In the genomic region with DNA sequence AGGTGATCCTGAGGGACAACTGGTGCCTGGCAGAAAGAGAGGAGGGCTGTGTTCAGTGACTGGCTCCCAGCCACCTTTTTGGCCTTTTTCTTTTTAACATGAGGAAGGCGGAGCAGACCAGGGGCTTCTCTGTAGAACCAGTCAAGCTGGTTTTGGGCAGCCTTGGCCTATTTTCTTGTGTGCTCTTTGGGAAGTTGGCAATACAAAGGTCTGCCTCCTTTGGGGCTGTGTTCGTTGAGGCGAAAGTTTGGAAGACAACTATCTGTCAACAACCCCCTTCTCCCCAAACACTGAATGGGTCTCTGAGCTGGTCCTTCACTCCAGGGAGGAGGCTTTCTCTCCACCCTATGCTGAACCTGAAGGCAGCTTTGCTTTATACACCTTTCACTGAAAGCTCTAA, we compare ENCODE assay signal across 12 cellular contexts. TPM values are rescaled to one million over a fixed set of nuclear protein-coding genes. Genes with fewer than 3 reads are reported as not detected.
DNase-seq lines count a peak whose midpoint lies in the region; ATAC-seq, FAIRE-seq and TF ChIP-seq lines count a peak whose summit lies in the region.
"Had no signal": no experiment of that assay in that cellular context is flagged by ENCODE, and none has a peak within 500 bp of the region (broad histone marks: within the 10 kb centered on the region; RNA-seq: fewer than 3 reads in every experiment).

No MANE protein-coding gene starts in this region.

- H3K4me2 ChIP-seq in BLaER1 treated with 17β-estradiol and CSF1 and Interleukin-3, amounts not matched to agents 10 nM and 100 nM = peak overlapping the region in 8 of 11 experiments; percentile 1 to 35 (median 13); a peak in 9 of 22 replicates
- H3K4me2 ChIP-seq in H1 (ENCODE audit: insufficient read depth in 1 of 2, low read depth in 2 of 2, low read length in 2 of 2) = peak overlapping the region; percentile 58 to 78

- H3K4me1 ChIP-seq in BLaER1 treated with 17β-estradiol and CSF1 and Interleukin-3, amounts not matched to agents 10 nM and 100 nM = peaks cover 61 to 95% (median 68%) of the 10 kb centered on the region in 10 experiments
- H3K4me1 ChIP-seq in HUES48 (ENCODE audit: control insufficient read depth, insufficient read depth, low read length) = peaks cover 45% of the 10 kb centered on the region
- peaks cover 15 to 39% (median 25%) of the 10 kb centered on the region in 4 experiments for H3K4me1 ChIP-seq in H1 (replicated peaks in 1 of 4; ENCODE audit: control insufficient read depth in 3 of 4, insufficient read depth in 4 of 4, low read length in 3 of 4)

- no peaks in the 10 kb centered on the region for H3K27me3 Mint-ChIP-seq in natural killer cell treated with Interleukin-12 subunit alpha and Interleukin-12 subunit beta and Interleukin-15 and Interleukin-18, amount 100 ng/mL, for 72 hours
- H3K27me3 Mint-ChIP-seq: activated CD4-positive, alpha-beta T cell treated with anti-CD3 and anti-CD28 coated beads, Interleukin-2, amount 10 ng/mL, durations not matched to agents 24 days and 14 days had no signal

- peak overlapping the region; percentile 86 for H3K18ac ChIP-seq in H1 (ENCODE audit: extremely low read depth, low read length)

- no peak overlapping the region for H2AFZ ChIP-seq in H1 (ENCODE audit: low read length)

- no peaks in the 10 kb centered on the region for H3K23me2 ChIP-seq in H1 (ENCODE audit: low read depth, low read length)

- POLR2A ChIA-PET in H1 (lab: Charles Lee; ENCODE audit: partially characterized antibody) = interaction anchor here (0.7 to 6.2 kb wide), 10 partner anchors 8 to 105 kb away, joined by 3 to 30 read pairs (median 4); partner anchors contain the start of genes MARK2 and RCOR2

- no peak overlapping the region for H3K56ac ChIP-seq in H1 (replicated peaks; ENCODE audit: insufficient read length, low read depth, low read length)

- TF ChIP-seq EP300 in H1 (IDR thresholded peaks at IDR 0.05; ENCODE audit: borderline replicate concordance in 1 of 2, low read depth in 2 of 2, low read length in 2 of 2) = no peak

- CTCF ChIA-PET in H1 (lab: Charles Lee; ENCODE audit: partially characterized antibody) = interaction anchor here (0.6 to 3.9 kb wide), 8 partner anchors 9 to 98 kb away, joined by 3 to 31 read pairs (median 4); partner anchors contain the start of gene MARK2

- H3K79me2 ChIP-seq in H1 (ENCODE audit: control insufficient read depth in 1 of 2, insufficient read depth in 2 of 2, low read length in 2 of 2) = peaks cover 27 to 92% of the 10 kb centered on the region in 2 experiments

- peaks cover 19 to 76% (median 62%) of the 10 kb centered on the region in 11 experiments for H3K36me3 ChIP-seq in BLaER1 treated with 17β-estradiol and CSF1 and Interleukin-3, amounts not matched to agents 10 nM and 100 nM
- peaks cover 13% of the 10 kb centered on the region; the same call in 1 of the 2 replicates for H3K36me3 ChIP-seq in HUES48 (ENCODE audit: control insufficient read depth, insufficient read depth, low read length)
- peaks cover 0 to 2% (median 1%) of the 10 kb centered on the region in 4 experiments; a peak in 2 of 8 replicates for H3K36me3 ChIP-seq in H1 (ENCODE audit: control insufficient read depth in 2 of 4, insufficient read depth in 4 of 4, low read length in 3 of 4)

- TF ChIP-seq POLR2A in H1 (IDR thresholded peaks at IDR 0.05; ENCODE audit: control extremely low read depth in 1 of 2, low read depth in 2 of 2, low read length in 2 of 2) = no peak

- no peak for ATAC-seq in natural killer cell treated with Interleukin-12 subunit alpha and Interleukin-12 subunit beta and Interleukin-15 and Interleukin-18, amount 100 ng/mL, for 72 hours
- ATAC-seq in GM18873 (IDR thresholded peaks at IDR 0.05; ENCODE audit: low FRiP score, unreplicated experiment) (no peak), HG03039 (IDR thresholded peaks at IDR 0.05; ENCODE audit: unreplicated experiment) (no peak)

- TF ChIP-seq RAD21 in H1 (IDR thresholded peaks at IDR 0.05 in 1 of 2, conservative IDR thresholded peaks at IDR 0.05 in 1 of 2; ENCODE audit: low read depth in 2 of 2, low read length in 2 of 2) = peak in 1 of 2 experiments; percentile 12; a peak in 1 of 4 replicates

- H4K5ac ChIP-seq in H1 (ENCODE audit: insufficient read length, low read depth, low read length) = peak overlapping the region; percentile 12

- no peak overlapping the region for H3K4ac ChIP-seq in H1 (replicated peaks; ENCODE audit: insufficient read length, low read depth, low read length)

- H3K36me3 Mint-ChIP-seq in natural killer cell treated with Interleukin-12 subunit alpha and Interleukin-12 subunit beta and Interleukin-15 and Interleukin-18, amount 100 ng/mL, for 72 hours = peaks cover 18% of the 10 kb centered on the region

- no peaks in the 10 kb centered on the region for H3K9me3 Mint-ChIP-seq in natural killer cell treated with Interleukin-12 subunit alpha and Interleukin-12 subunit beta and Interleukin-15 and Interleukin-18, amount 100 ng/mL, for 72 hours
- H3K9me3 Mint-ChIP-seq: activated CD4-positive, alpha-beta T cell treated with anti-CD3 and anti-CD28 coated beads, Interleukin-2, amount 10 ng/mL, durations not matched to agents 24 days and 14 days had no signal

- no peak overlapping the region for H3K14ac ChIP-seq in H1 (ENCODE audit: insufficient read length)

- H3K4me3 ChIP-seq in BLaER1 treated with 17β-estradiol and CSF1 and Interleukin-3, amounts not matched to agents 10 nM and 100 nM = no peak overlapping the region
- H3K4me3 ChIP-seq in HUES48 (ENCODE audit: low read depth, low read length) = peak overlapping the region; percentile 33; the same call in 1 of the 2 replicates
- H3K4me3 ChIP-seq in H1 (ENCODE audit: extremely low read depth in 1 of 4, insufficient read depth in 2 of 4, low read depth in 3 of 4, low read length in 4 of 4) = peak overlapping the region in 3 of 4 experiments; percentile 3 to 44 (median 17); a peak in 4 of 8 replicates

- no peak for DNase-seq in H1 (ENCODE audit: low read depth in 1 of 2, low spot score in 2 of 2)
- no peak for DNase-seq in natural killer cell treated with Interleukin-12 subunit alpha and Interleukin-12 subunit beta and Interleukin-15 and Interleukin-18, amount 100 ng/mL, for 72 hours (ENCODE audit: low spot score)
- DNase-seq in OCI-M2 (lab: John Stamatoyannopoulos, UW; ENCODE audit: unreplicated experiment) = no peak
- DNase-seq in NCI-H1048 (lab: John Stamatoyannopoulos, UW) = no peak
- DNase-seq: activated CD4-positive, alpha-beta T cell treated with anti-CD3 and anti-CD28 coated beads, Interleukin-2, amount 10 ng/mL, durations not matched to agents 24 days and 14 days; COR-L47; NCI-H187 had no signal

- no peak for TF ChIP-seq CTCF in H1 (IDR thresholded peaks at IDR 0.05; ENCODE audit: control extremely low read depth in 1 of 3, insufficient read depth in 1 of 3, low read depth in 1 of 3, low read length in 3 of 3)

- peaks cover 33% of the 10 kb centered on the region for H3K79me1 ChIP-seq in H1 (ENCODE audit: low read depth, low read length)

- peak overlapping the region; percentile 33 to 83 for H3K27ac Mint-ChIP-seq in natural killer cell treated with Interleukin-12 subunit alpha and Interleukin-12 subunit beta and Interleukin-15 and Interleukin-18, amount 100 ng/mL, for 72 hours
- H3K27ac Mint-ChIP-seq: activated CD4-positive, alpha-beta T cell treated with anti-CD3 and anti-CD28 coated beads, Interleukin-2, amount 10 ng/mL, durations not matched to agents 24 days and 14 days had no signal

- peak overlapping the region; percentile 96 for H2BK5ac ChIP-seq in H1 (ENCODE audit: low read depth, low read length)

- no peaks in the 10 kb centered on the region for H3K27me3 ChIP-seq in BLaER1 treated with 17β-estradiol and CSF1 and Interleukin-3, amounts not matched to agents 10 nM and 100 nM
- H3K27me3 ChIP-seq in HUES48 (ENCODE audit: control insufficient read depth, insufficient read depth, low read length) (no peaks in the 10 kb centered on the region), H1 (replicated peaks in 1 of 4; ENCODE audit: control insufficient read depth in 3 of 4, extremely low read depth in 1 of 4, insufficient read depth in 3 of 4, low read length in 3 of 4) (no peaks in the 10 kb centered on the region)

- peak overlapping the region in 3 of 11 experiments; percentile 5 to 28 (median 24); a peak in 3 of 22 replicates for H3K9ac ChIP-seq in BLaER1 treated with 17β-estradiol and CSF1 and Interleukin-3, amounts not matched to agents 10 nM and 100 nM
- H3K9ac ChIP-seq in HUES48 (ENCODE audit: low read depth, low read length) (peak overlapping the region; percentile 32; the same call in 1 of the 2 replicates), H1 (replicated peaks in 1 of 4; ENCODE audit: extremely low read depth in 1 of 4, low read depth in 3 of 4, low read length in 3 of 4) (peak overlapping the region in 3 of 4 experiments; percentile 51 to 77 (median 59); a peak in 5 of 7 replicates)

- H2BK120ac ChIP-seq in H1 (replicated peaks; ENCODE audit: low read depth, low read length) = no peak overlapping the region

- H2AK5ac ChIP-seq in H1 (ENCODE audit: low read depth, low read length) = peak overlapping the region; percentile 85

- H4K20me1 ChIP-seq in BLaER1 treated with 17β-estradiol and CSF1 and Interleukin-3, amounts not matched to agents 10 nM and 100 nM = peaks cover 88 to 99% (median 97%) of the 10 kb centered on the region in 11 experiments
- H4K20me1 ChIP-seq in H1 (replicated peaks in 1 of 2; ENCODE audit: control insufficient read depth in 1 of 2, insufficient read depth in 2 of 2, low read length in 2 of 2) = peaks cover 11 to 17% of the 10 kb centered on the region in 2 experiments

- H3K4me3 Mint-ChIP-seq in natural killer cell treated with Interleukin-12 subunit alpha and Interleukin-12 subunit beta and Interleukin-15 and Interleukin-18, amount 100 ng/mL, for 72 hours = no peak overlapping the region
- H3K4me3 Mint-ChIP-seq: activated CD4-positive, alpha-beta T cell treated with anti-CD3 and anti-CD28 coated beads, Interleukin-2, amount 10 ng/mL, durations not matched to agents 24 days and 14 days had no signal

- H4K8ac ChIP-seq in H1 (ENCODE audit: extremely low read depth, insufficient read depth, low read length) = no peak overlapping the region

- peak overlapping the region; percentile 9 for H4K91ac ChIP-seq in H1 (replicated peaks; ENCODE audit: insufficient read length, low read length)

- no peaks in the 10 kb centered on the region for H3K9me3 ChIP-seq in BLaER1 treated with 17β-estradiol and CSF1 and Interleukin-3, amounts not matched to agents 10 nM and 100 nM (replicated peaks in 1 of 11)
- H3K9me3 ChIP-seq in HUES48 (ENCODE audit: control insufficient read depth, insufficient read depth, low read length) = no peaks in the 10 kb centered on the region
- no peaks in the 10 kb centered on the region for H3K9me3 ChIP-seq in H1 (ENCODE audit: insufficient read depth in 2 of 2, low read depth in 1 of 2, low read length in 1 of 2)

- FAIRE-seq in H1 (lab: Jason Lieb, UNC) = peak; percentile 7
- FAIRE-seq: H54 had no signal

- 0 out of 2 replicates have a peak overlapping the region, but pooled peaks have one; percentile 49 for H2BK20ac ChIP-seq in H1 (ENCODE audit: low read length)

- H3K27ac ChIP-seq in BLaER1 treated with 17β-estradiol and CSF1 and Interleukin-3, amounts not matched to agents 10 nM and 100 nM = 0 out of 22 replicates have a peak overlapping the region, but pooled peaks of 4 of the 11 experiments have one; percentile 1 to 17 (median 6)
- H3K27ac ChIP-seq in HUES48 (ENCODE audit: low read depth, low read length) (peak overlapping the region; percentile 80), H1 (ENCODE audit: low read depth, low read length) (peak overlapping the region; percentile 85)

- H2BK12ac ChIP-seq in H1 (ENCODE audit: low read depth, low read length) = peak overlapping the region; percentile 95; the same call in 1 of the 2 replicates

- H2BK15ac ChIP-seq in H1 (ENCODE audit: low read length) = no peak overlapping the region

- no peak overlapping the region for H3K23ac ChIP-seq in H1 (ENCODE audit: insufficient read length)

- H3K4me1 Mint-ChIP-seq in natural killer cell treated with Interleukin-12 subunit alpha and Interleukin-12 subunit beta and Interleukin-15 and Interleukin-18, amount 100 ng/mL, for 72 hours (ENCODE audit: low read depth in 2 of 2) = peaks cover 46 to 59% of the 10 kb centered on the region in 2 donors

- 25% methylated on average over 3 of the region's 3 CpGs; no CpG with 5 or more reads in 1 of the 2 experiments for WGBS in H1 (ENCODE audit: extremely low coverage in 1 of 2, insufficient coverage in 1 of 2, insufficient read length in 1 of 2, insufficient replicate concordance in 2 of 2, low coverage in 1 of 2, low lambda C conversion rate in 2 of 2, missing lambda C conversion rate in 1 of 2), 2 experiments

RNA-seq across cellular contexts. Expression of gene MARK2, which starts 8.5 kb away (rescaled TPM):
- 56.5 and 58.5 TPM in 2 replicates for total RNA-seq in H1 (2021; fragmentation: NEBNext Ultra II Directional; extraction: Animal tissue kit (Norgen Biotek cat#: 25700))
- polyA plus RNA-seq in H1 (2011; rRNA removed) = 19.3 and 24.4 TPM in 2 replicates
- polyA plus RNA-seq in H1 (2011; cell fraction: cytosol; rRNA removed) = 18.1 TPM
- polyA plus RNA-seq in H1 (2011; cell fraction: nucleus; rRNA removed) = 32.7 TPM
- polyA plus RNA-seq in H1 (2012, experiment 1 of 2) = 29.2 to 30.7 TPM (median 29.5 TPM) in 4 replicates
- 25.5 TPM for polyA plus RNA-seq in H1 (2012, experiment 2 of 2)
- polyA plus RNA-seq in H1 (2013, experiment 1 of 2) = 30.7 TPM
- polyA plus RNA-seq in H1 (2013, experiment 2 of 2) = 28.7 TPM
- polyA minus RNA-seq in H1 (2011; rRNA and poly(A)+ RNA removed) = 22.4 and 28.2 TPM in 2 replicates
- polyA minus RNA-seq in H1 (2011; cell fraction: cytosol; rRNA and poly(A)+ RNA removed) = 38.7 TPM
- 28.2 TPM for polyA minus RNA-seq in H1 (2011; cell fraction: nucleus; rRNA and poly(A)+ RNA removed)
- total RNA-seq in natural killer cell treated with Interleukin-12 subunit alpha and Interleukin-12 subunit beta and Interleukin-15 and Interleukin-18, amount 100 ng/mL, for 72 hours = 10 to 100 TPM; 54.9 to 68.5 TPM

RNA-seq across cellular contexts. Expression of gene SPINDOC, which starts 34.1 kb away (rescaled TPM):
- 99.7 and 104 TPM in 2 replicates for total RNA-seq in H1 (2021; fragmentation: NEBNext Ultra II Directional; extraction: Animal tissue kit (Norgen Biotek cat#: 25700))
- 78.7 and 112 TPM in 2 replicates for polyA plus RNA-seq in H1 (2011; rRNA removed)
- 111 TPM for polyA plus RNA-seq in H1 (2011; cell fraction: cytosol; rRNA removed)
- polyA plus RNA-seq in H1 (2011; cell fraction: nucleus; rRNA removed) = 95.2 TPM
- 78.1 to 103 TPM (median 96.8 TPM) in 4 replicates for polyA plus RNA-seq in H1 (2012, experiment 1 of 2)
- 96.2 TPM for polyA plus RNA-seq in H1 (2012, experiment 2 of 2)
- 70.5 TPM for polyA plus RNA-seq in H1 (2013, experiment 1 of 2)
- polyA plus RNA-seq in H1 (2013, experiment 2 of 2) = 71.0 TPM
- polyA minus RNA-seq in H1 (2011; rRNA and poly(A)+ RNA removed) = 17.8 and 20.3 TPM in 2 replicates
- 41.1 TPM for polyA minus RNA-seq in H1 (2011; cell fraction: cytosol; rRNA and poly(A)+ RNA removed)
- 32.2 TPM for polyA minus RNA-seq in H1 (2011; cell fraction: nucleus; rRNA and poly(A)+ RNA removed)
- 10 to 100 TPM; 34.3 to 65.1 TPM for total RNA-seq in natural killer cell treated with Interleukin-12 subunit alpha and Interleukin-12 subunit beta and Interleukin-15 and Interleukin-18, amount 100 ng/mL, for 72 hours

Comparison
In these comparisons a context has a peak if more than half of its experiments do, and no peak if none do; other contexts are left out.
1. H3K4me3 ChIP-seq: peak in HUES48 (single experiment) and H1 (3 of 4); none in BLaER1 treated with 17β-estradiol and CSF1 and Interleukin-3, amounts not matched to agents 10 nM and 100 nM (0 of 10).